1 cellular context compared by ENCODE assay signal in genomic region chr5:167953151-167953788, GRCh38.
A peak's percentile ranks its signal among the peaks of the same experiment; 100 is the strongest.
TF ChIP-seq lines count a peak whose summit lies in the region.

No MANE protein-coding gene starts in this region.

TF ChIP-seq in H1, 55 proteins besides CTCF, POLR2A, EP300 and RAD21:
- TF ChIP-seq, protein P1, sequence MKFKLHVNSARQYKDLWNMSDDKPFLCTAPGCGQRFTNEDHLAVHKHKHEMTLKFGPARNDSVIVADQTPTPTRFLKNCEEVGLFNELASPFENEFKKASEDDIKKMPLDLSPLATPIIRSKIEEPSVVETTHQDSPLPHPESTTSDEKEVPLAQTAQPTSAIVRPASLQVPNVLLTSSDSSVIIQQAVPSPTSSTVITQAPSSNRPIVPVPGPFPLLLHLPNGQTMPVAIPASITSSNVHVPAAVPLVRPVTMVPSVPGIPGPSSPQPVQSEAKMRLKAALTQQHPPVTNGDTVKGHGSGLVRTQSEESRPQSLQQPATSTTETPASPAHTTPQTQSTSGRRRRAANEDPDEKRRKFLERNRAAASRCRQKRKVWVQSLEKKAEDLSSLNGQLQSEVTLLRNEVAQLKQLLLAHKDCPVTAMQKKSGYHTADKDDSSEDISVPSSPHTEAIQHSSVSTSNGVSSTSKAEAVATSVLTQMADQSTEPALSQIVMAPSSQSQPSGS (IDR thresholded peaks at IDR 0.05; ENCODE audit: low read length): no peak
- TF ChIP-seq TEAD4 (IDR thresholded peaks at IDR 0.05; ENCODE audit: low read depth, low read length): peak; percentile 56
